10 cellular contexts compared by ENCODE assay signal in genomic region chr7:98559219-98559618, GRCh38. TPM values are rescaled to one million over a fixed set of nuclear protein-coding genes. Genes with fewer than 3 reads are reported as not detected.
"Had no signal": no experiment of that assay in that cellular context is flagged by ENCODE, and none has a peak within 500 bp of the region (broad histone marks: within the 10 kb centered on the region; RNA-seq: fewer than 3 reads in every experiment).

No MANE protein-coding gene starts in this region.

- DNase-seq: GM23248, HCEC 1CT, HFFc6, IMR-90, KBM-7 had no signal

- H2AFZ ChIP-seq: GM23248 had no signal

- FAIRE-seq: H1, H54, HTR-8/SVneo had no signal

- H3K27ac Mint-ChIP-seq: H9, HFFc6 had no signal

- H3K27ac ChIP-seq: GM23248 had no signal

- H3K9ac ChIP-seq: GM23248 had no signal

- H3K4me3 Mint-ChIP-seq: H9, HFFc6 had no signal

- H3K4me3 ChIP-seq: GM23248 had no signal

RNA-seq across cellular contexts. Expression of gene NPTX2, which starts 57.9 kb away (rescaled TPM):
- total RNA-seq: HFFc6, HT-29 had no signal
